Comparison of ENCODE assay signal across 14 cellular contexts in genomic region chr14:42299692-42300091, GRCh38.
DNase-seq lines count a peak whose midpoint lies in the region; ATAC-seq and TF ChIP-seq lines count a peak whose summit lies in the region.
"Had no signal": no experiment of that assay in that cellular context is flagged by ENCODE, and none has a peak within 500 bp of the region (broad histone marks: within the 10 kb centered on the region; RNA-seq: fewer than 3 reads in every experiment).

No MANE protein-coding gene starts in this region.

- no peak for TF ChIP-seq CTCF in dorsolateral prefrontal cortex (IDR thresholded peaks at IDR 0.05 in 54 of 56, conservative IDR thresholded peaks at IDR 0.05 in 2 of 56; ENCODE audit: low read depth in 1 of 56, partially characterized antibody in 56 of 56)
- no peak for TF ChIP-seq CTCF in PC-3 (conservative IDR thresholded peaks at IDR 0.05; ENCODE audit: low read depth, low read length)
- no peak for TF ChIP-seq CTCF in natural killer cell (IDR thresholded peaks at IDR 0.05)

- BruUV-seq in PC-3 (replicated peaks; lab: Mats Ljungman, UMichigan): no TSS peak

- peak; percentile 29 for DNase-seq in GF-D8 (lab: John Stamatoyannopoulos, UW)
- no peak for DNase-seq in T-helper 17 cell
- no peak for DNase-seq in dorsolateral prefrontal cortex
- DNase-seq in PC-3: no peak
- DNase-seq in NCI-H1436 treated with DMSO at 0.1 percent for 48 hours (lab: John Stamatoyannopoulos, UW): no peak
- no peak for DNase-seq in natural killer cell
- DNase-seq: activated CD4-positive, alpha-beta T cell treated with anti-CD3 and anti-CD28 coated beads for 4 hours; cerebellar nuclear complex; SHP77 treated with DMSO at 0.1 percent for 48 hours; stimulated activated CD4-positive, alpha-beta T cell treated with anti-CD3 and anti-CD28 coated beads, Interleukin-1b, Interleukin-23, amount 100 ng/mL, for 48 hours had no signal

- intact Hi-C loops in dorsolateral prefrontal cortex (cut with DNase I): no loop called here
- intact Hi-C loops in PC-3 (cut with micrococcal nuclease): no loop called here
- intact Hi-C loops in natural killer cell (cut with micrococcal nuclease): no loop called here

- H3K4me3 ChIP-seq in dorsolateral prefrontal cortex: no peak overlapping the region
- H3K4me3 ChIP-seq in PC-3 (ENCODE audit: low read length): no peak overlapping the region

- H3K36me3 ChIP-seq in PC-3 (ENCODE audit: low read depth, low read length): no peaks in the 10 kb centered on the region

- H3K27ac Mint-ChIP-seq in T-helper 17 cell (no peak overlapping the region), natural killer cell (no peak overlapping the region)
- H3K27ac Mint-ChIP-seq: stimulated activated naive CD8-positive, alpha-beta T cell treated with anti-CD3 and anti-CD28 coated beads, Interleukin-15, Interleukin-2, amounts not matched to agents 100 ng/mL and 50 ng/mL, for 24 hours had no signal

- no peaks in the 10 kb centered on the region for H3K9me2 ChIP-seq in PC-3 (replicated peaks; ENCODE audit: low read length)

- no peaks in the 10 kb centered on the region for H3F3A ChIP-seq in PC-3 (ENCODE audit: low read length, unreplicated experiment)

- H3K9me3 ChIP-seq in T-helper 17 cell (ENCODE audit: control insufficient read depth, low read length, poor library complexity, severe bottlenecking) (no peaks in the 10 kb centered on the region), PC-3 (ENCODE audit: low read length) (no peaks in the 10 kb centered on the region)

- H3K27me3 Mint-ChIP-seq in T-helper 17 cell (no peaks in the 10 kb centered on the region), natural killer cell (ENCODE audit: low read depth in 2 of 2) (no peaks in the 10 kb centered on the region)
- H3K27me3 Mint-ChIP-seq: stimulated activated naive CD8-positive, alpha-beta T cell treated with anti-CD3 and anti-CD28 coated beads, Interleukin-15, Interleukin-2, amounts not matched to agents 100 ng/mL and 50 ng/mL, for 24 hours had no signal

- H3K36me3 Mint-ChIP-seq in T-helper 17 cell (ENCODE audit: low read depth) (no peaks in the 10 kb centered on the region), natural killer cell (no peaks in the 10 kb centered on the region)

- no peaks in the 10 kb centered on the region for H4K20me1 ChIP-seq in PC-3 (ENCODE audit: low read length)

- H3K4me3 Mint-ChIP-seq in T-helper 17 cell: no peak overlapping the region
- H3K4me3 Mint-ChIP-seq in natural killer cell: no peak overlapping the region
- H3K4me3 Mint-ChIP-seq: stimulated activated naive CD8-positive, alpha-beta T cell treated with anti-CD3 and anti-CD28 coated beads, Interleukin-15, Interleukin-2, amounts not matched to agents 100 ng/mL and 50 ng/mL, for 24 hours had no signal

- H3K27me3 ChIP-seq in dorsolateral prefrontal cortex (no peaks in the 10 kb centered on the region), PC-3 (ENCODE audit: low read length) (no peaks in the 10 kb centered on the region)

- peaks cover 7 to 16% of the 10 kb centered on the region in 2 donors for H3K9me3 Mint-ChIP-seq in natural killer cell

- no peaks in the 10 kb centered on the region for H3K79me2 ChIP-seq in PC-3 (ENCODE audit: low read length)

- H3K27ac ChIP-seq in dorsolateral prefrontal cortex (no peak overlapping the region), PC-3 (ENCODE audit: low read length) (no peak overlapping the region)

- H3K4me2 ChIP-seq in PC-3 (ENCODE audit: low read length): no peak overlapping the region

- POLR2A ChIA-PET in PC-3 (lab: Charles Lee; ENCODE audit: unreplicated experiment): no interaction called here

- no peak overlapping the region for H2AFZ ChIP-seq in PC-3 (ENCODE audit: low read length)

- CTCF ChIA-PET in PC-3 (lab: Charles Lee): no interaction called here

- no peaks in the 10 kb centered on the region for H3K4me1 Mint-ChIP-seq in T-helper 17 cell
- H3K4me1 Mint-ChIP-seq in natural killer cell: no peaks in the 10 kb centered on the region

- H3K4me1 ChIP-seq in PC-3 (ENCODE audit: insufficient read depth, low read length): no peaks in the 10 kb centered on the region

- no peak overlapping the region for H3K9ac ChIP-seq in PC-3 (ENCODE audit: low read length)

- ATAC-seq in GM21360 (IDR thresholded peaks at IDR 0.05; ENCODE audit: unreplicated experiment) (peak; percentile 96), HG03139 (IDR thresholded peaks at IDR 0.05; ENCODE audit: unreplicated experiment) (peak; percentile 98), T-helper 17 cell (peak; percentile 48), PC-3 (no peak), natural killer cell (no peak)
- ATAC-seq: HepG2 had no signal

Comparison
In these comparisons a context has a peak if more than half of its experiments do, and no peak if none do; other contexts are left out.
1. ATAC-seq: peak in GM21360 (single experiment), HG03139 (single experiment) and T-helper 17 cell (single experiment); none in PC-3 (single experiment) and natural killer cell (0 of 3).